In the genomic region with DNA sequence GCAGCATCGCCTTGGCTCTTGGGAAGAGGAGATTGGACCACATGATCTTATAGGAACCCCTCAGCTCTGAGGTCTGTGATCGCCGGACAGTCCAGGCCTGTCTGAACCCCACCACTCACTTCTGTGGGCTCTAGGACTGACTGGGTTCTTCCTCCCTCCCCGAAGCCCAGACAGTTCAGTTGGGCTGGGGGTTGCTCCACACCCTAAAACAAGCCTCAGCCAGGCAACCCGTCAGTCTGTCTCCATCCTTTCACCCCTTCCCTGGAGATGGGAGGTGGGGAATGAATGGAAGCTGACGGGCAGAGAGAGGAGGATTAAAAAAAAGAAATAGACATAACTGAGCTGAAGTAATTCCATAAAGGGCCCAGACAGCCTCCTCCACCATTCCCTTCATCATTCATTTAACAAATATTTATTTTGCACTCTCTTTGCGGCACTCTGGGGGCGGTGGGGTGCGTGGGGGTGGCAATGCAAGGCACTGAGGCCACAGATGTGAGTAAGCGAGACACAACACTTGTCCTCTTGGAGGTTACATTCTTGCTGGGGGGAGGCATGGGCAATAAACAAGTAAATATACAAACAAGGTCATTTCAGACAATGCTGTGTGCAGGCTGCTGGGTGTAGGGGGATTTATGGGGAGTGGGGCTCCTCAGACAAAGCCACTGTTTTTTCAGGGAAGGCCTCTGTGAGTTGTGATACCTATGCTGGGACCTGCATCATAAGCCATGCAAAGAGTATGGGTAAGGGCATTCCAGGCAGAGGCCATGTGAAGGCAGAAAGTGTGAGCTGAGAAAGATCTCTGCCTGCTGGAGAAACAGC, we compare ENCODE assay signal across 8 cellular contexts. TPM values are rescaled to one million over a fixed set of nuclear protein-coding genes. Genes with fewer than 3 reads are reported as not detected.
DNase-seq lines count a peak whose midpoint lies in the region; ATAC-seq, FAIRE-seq and TF ChIP-seq lines count a peak whose summit lies in the region.

No MANE protein-coding gene starts in this region.

- H3K27me3 ChIP-seq in BLaER1 = peaks cover 23% of the 10 kb centered on the region
- peaks cover 99% of the 10 kb centered on the region for H3K27me3 ChIP-seq in HUES6 (ENCODE audit: control insufficient read depth, insufficient read depth, low read length)
- no peaks in the 10 kb centered on the region for H3K27me3 ChIP-seq in GM12878 (replicated peaks in 1 of 2; ENCODE audit: control insufficient read depth in 2 of 2, insufficient read depth in 2 of 2, low read length in 1 of 2)
- no peaks in the 10 kb centered on the region for H3K27me3 ChIP-seq in naive thymus-derived CD4-positive, alpha-beta T cell (ENCODE audit: control insufficient read depth in 2 of 2, insufficient read depth in 2 of 2, low read length in 2 of 2)

- DNase-seq in GM12878 (ENCODE audit: low read depth, low spot score) (no peak), SHP77 treated with DMSO at 0.1 percent for 48 hours (lab: John Stamatoyannopoulos, UW) (no peak), NCI-H524 treated with DMSO at 0.1 percent for 48 hours (lab: John Stamatoyannopoulos, UW) (no peak)
- no peak for DNase-seq in naive thymus-derived CD4-positive, alpha-beta T cell

- H3K36me3 ChIP-seq in BLaER1 (no peaks in the 10 kb centered on the region), HUES6 (ENCODE audit: control insufficient read depth, insufficient read depth, low read length) (no peaks in the 10 kb centered on the region), GM12878 (ENCODE audit: control insufficient read depth in 2 of 2, insufficient read depth in 2 of 2, low read length in 1 of 2) (peaks cover 0 to 12% of the 10 kb centered on the region in 2 experiments; a peak in 3 of 4 replicates)
- no peaks in the 10 kb centered on the region for H3K36me3 ChIP-seq in naive thymus-derived CD4-positive, alpha-beta T cell (ENCODE audit: control insufficient read depth in 2 of 3, insufficient read depth in 3 of 3, low read length in 3 of 3)

- ATAC-seq in GM12878 (no peak), HG03045 (IDR thresholded peaks at IDR 0.05; ENCODE audit: unreplicated experiment) (no peak), GM19452 (IDR thresholded peaks at IDR 0.05; ENCODE audit: unreplicated experiment) (no peak)
- ATAC-seq in naive thymus-derived CD4-positive, alpha-beta T cell = no peak

- peaks cover 0 to 78% (median 5%) of the 10 kb centered on the region in 5 donors for H3K27me3 Mint-ChIP-seq in naive thymus-derived CD4-positive, alpha-beta T cell

- peak overlapping the region; percentile 59 for H3K4me3 ChIP-seq in BLaER1
- H3K4me3 ChIP-seq in HUES6 (ENCODE audit: low read depth, low read length) = peak overlapping the region; percentile 50
- peak overlapping the region; percentile 71 for H3K4me3 ChIP-seq in GM12878
- H3K4me3 ChIP-seq in naive thymus-derived CD4-positive, alpha-beta T cell (ENCODE audit: low read length) = peak overlapping the region; percentile 48

- H3K9me3 ChIP-seq in BLaER1 (no peaks in the 10 kb centered on the region), HUES6 (ENCODE audit: control insufficient read depth, insufficient read depth, low read depth, low read length) (no peaks in the 10 kb centered on the region), GM12878 (replicated peaks; ENCODE audit: control insufficient read depth, insufficient read depth, low read length) (no peaks in the 10 kb centered on the region)
- H3K9me3 ChIP-seq in naive thymus-derived CD4-positive, alpha-beta T cell (ENCODE audit: control insufficient read depth in 2 of 3, low read length in 3 of 3) = no peaks in the 10 kb centered on the region

- SMC1A ChIA-PET in GM12878 (lab: Charles Lee; ENCODE audit: uncharacterized antibody, unreplicated experiment) = interaction anchor here (12.4 kb wide), 1 partner anchor 12 kb away, joined by 780 read pairs; the partner anchor contains the start of gene WNT10A

- no peak for TF ChIP-seq POLR2A in GM12878 (IDR thresholded peaks at IDR 0.05; ENCODE audit: low read depth, low read length)

- H3K9me3 Mint-ChIP-seq in naive thymus-derived CD4-positive, alpha-beta T cell = peaks cover 0 to 1% (median 0%) of the 10 kb centered on the region in 11 donors

- TF ChIP-seq RAD21 in GM12878 (IDR thresholded peaks at IDR 0.05; ENCODE audit: insufficient read depth, low read depth, low read length) = no peak

- intact Hi-C loops in GM12878 (cut with micrococcal nuclease; ENCODE audit: unreplicated experiment) = no loop called here
- intact Hi-C loops in naive thymus-derived CD4-positive, alpha-beta T cell (cut with micrococcal nuclease) = loop anchor here (2.0 to 10.0 kb wide), 9 partner anchors 15 to 621 kb away; partner anchors contain the start of genes AAMP (in 1 of the 2), BCS1L (in 1 of the 2), CNPPD1 (in 1 of the 2) and GMPPA (in 1 of the 2)

- no peak for TF ChIP-seq EP300 in GM12878 (IDR thresholded peaks at IDR 0.05; ENCODE audit: borderline replicate concordance in 1 of 2, control insufficient read depth in 1 of 2, low read depth in 2 of 2, low read length in 2 of 2)

- BruUV-seq in GM12878 (replicated peaks; lab: Mats Ljungman, UMichigan) = no TSS peak

- RAD21 ChIA-PET in GM12878 (lab: Charles Lee; ENCODE audit: unreplicated experiment) = interaction anchor here (1.7 to 9.5 kb wide), 2 partner anchors 12 to 385 kb away, joined by 4 to 871 read pairs; partner anchors contain the start of gene WNT10A

- H2AFZ ChIP-seq in GM12878 (ENCODE audit: control insufficient read depth, low read depth, low read length) = peak overlapping the region; percentile 19; the same call in 1 of the 2 replicates

- H3K4me1 ChIP-seq in BLaER1 (peaks cover 76% of the 10 kb centered on the region), HUES6 (ENCODE audit: control insufficient read depth, insufficient read depth, low read length) (peaks cover 43% of the 10 kb centered on the region), GM12878 (ENCODE audit: control insufficient read depth, insufficient read depth, low read length) (peaks cover 56% of the 10 kb centered on the region)
- H3K4me1 ChIP-seq in naive thymus-derived CD4-positive, alpha-beta T cell (ENCODE audit: control insufficient read depth in 2 of 2, insufficient read depth in 2 of 2, low read length in 2 of 2) = peaks cover 56 to 60% of the 10 kb centered on the region in 2 donors

- peak overlapping the region; percentile 58 to 85 (median 74) for H3K4me3 Mint-ChIP-seq in naive thymus-derived CD4-positive, alpha-beta T cell

- peaks cover 32% of the 10 kb centered on the region for H3K79me2 ChIP-seq in GM12878 (ENCODE audit: control insufficient read depth, insufficient read depth, low read length)

- H3K4me1 Mint-ChIP-seq in naive thymus-derived CD4-positive, alpha-beta T cell = peaks cover 45 to 63% (median 59%) of the 10 kb centered on the region in 7 donors

- peak overlapping the region; percentile 70 for H3K27ac ChIP-seq in BLaER1
- H3K27ac ChIP-seq in HUES6 (ENCODE audit: low read depth, low read length) = no peak overlapping the region
- peak overlapping the region; percentile 95 for H3K27ac ChIP-seq in GM12878 (ENCODE audit: control insufficient read depth, insufficient read depth)
- H3K27ac ChIP-seq in naive thymus-derived CD4-positive, alpha-beta T cell (ENCODE audit: low read depth, low read length) = peak overlapping the region; percentile 89

- CTCF ChIA-PET in GM12878 (lab: Yijun Ruan, JAX) = interaction anchor here (0.6 to 22.2 kb wide), 3 partner anchors 15 to 388 kb away, joined by 3 to 1364 read pairs (median 3); partner anchors contain the start of genes CNPPD1 and WNT10A
- CTCF ChIA-PET in naive thymus-derived CD4-positive, alpha-beta T cell (lab: Charles Lee) = interaction anchor here (0.6 to 15.8 kb wide), 3 partner anchors 15 to 235 kb away, joined by 3 to 627 read pairs (median 3); partner anchors contain the start of gene WNT10A

- peak overlapping the region; percentile 54 to 92 (median 83) for H3K27ac Mint-ChIP-seq in naive thymus-derived CD4-positive, alpha-beta T cell

- FAIRE-seq in GM12878 (lab: Jason Lieb, UNC) = no peak

- H3K9ac ChIP-seq in BLaER1 (peak overlapping the region; percentile 11; the same call in 1 of the 2 replicates), HUES6 (ENCODE audit: low read length) (no peak overlapping the region), GM12878 (ENCODE audit: control insufficient read depth, insufficient read depth, low read length) (peak overlapping the region; percentile 94)

- H3K36me3 Mint-ChIP-seq in naive thymus-derived CD4-positive, alpha-beta T cell = peaks cover 0 to 7% (median 0%) of the 10 kb centered on the region in 5 donors

- H3K4me2 ChIP-seq in BLaER1 = peak overlapping the region; percentile 100
- H3K4me2 ChIP-seq in GM12878 (ENCODE audit: control insufficient read depth, insufficient read depth) = peak overlapping the region; percentile 99

- TF ChIP-seq CTCF in GM12878 (IDR thresholded peaks at IDR 0.05 in 2 of 3, conservative IDR thresholded peaks at IDR 0.05 in 1 of 3; ENCODE audit: control insufficient read depth in 2 of 3, extremely low read depth in 1 of 3, insufficient read depth in 1 of 3, low read depth in 3 of 3, low read length in 3 of 3) = no peak

- in situ Hi-C loops in GM12878 (cut with MboI) = no loop called here

- H4K20me1 ChIP-seq in BLaER1 = peaks cover 18% of the 10 kb centered on the region
- H4K20me1 ChIP-seq in GM12878 (ENCODE audit: control insufficient read depth, insufficient read depth) = no peaks in the 10 kb centered on the region

- 7% methylated on average over 10 of the region's 10 CpGs for WGBS in GM12878 (ENCODE audit: insufficient coverage, insufficient replicate concordance, low lambda C conversion rate, missing lambda C conversion rate)

- POLR2A ChIA-PET in GM12878 (lab: Charles Lee) = interaction anchor here (1.0 to 10.2 kb wide), 4 partner anchors 8 to 385 kb away, joined by 4 to 360 read pairs (median 80); partner anchors contain the start of genes DNAJB2 and WNT10A
- POLR2A ChIA-PET in naive thymus-derived CD4-positive, alpha-beta T cell (lab: Charles Lee) = interaction anchor here (0.5 to 13.6 kb wide), 3 partner anchors 14 to 283 kb away, joined by 3 to 305 read pairs (median 4); partner anchors contain the start of genes CNPPD1 and WNT10A

RNA-seq across cellular contexts. Expression of gene WNT10A, which starts 12.9 kb away (rescaled TPM):
- 119 and 132 TPM in 2 replicates for total RNA-seq in GM12878 (2013; cell fraction: nucleolus; rRNA removed)
- 17.7 and 18.9 TPM in 2 replicates for total RNA-seq in GM12878 (2014; rRNA removed)
- total RNA-seq in GM12878 (2014; rRNA removed; fragmentation: Illumina TruSeq; extraction: Trizol) = 5.7 and 6.6 TPM in 2 replicates
- 20.6 and 20.7 TPM in 2 replicates for total RNA-seq in GM12878 (2021)
- 12.0 TPM for polyA plus RNA-seq in GM12878 (2011; ENCODE audit: low read depth)
- polyA plus RNA-seq in GM12878 (2011; rRNA removed) = 27.8 and 45.0 TPM in 2 replicates
- polyA plus RNA-seq in GM12878 (2011; cell fraction: cytosol; rRNA removed) = 59.9 and 66.5 TPM in 2 replicates
- 246 and 304 TPM in 2 replicates for polyA plus RNA-seq in GM12878 (2011; cell fraction: nucleus; rRNA removed)
- 44.5 and 80.7 TPM in 2 replicates for polyA plus RNA-seq in GM12878 (2012)
- polyA plus RNA-seq in GM12878 (2014; fragmentation: Illumina TruSeq; extraction: Trizol) = 3.6 and 4.4 TPM in 2 replicates
- polyA plus RNA-seq in GM12878 (2014; fragmentation: Nextera tagmentation; extraction: Ambion mirVana) = under 1 TPM; 0.61 to 0.93 TPM
- polyA plus RNA-seq in GM12878 (2014; rRNA removed) = 22.1 and 25.4 TPM in 2 replicates
- 1 to 10 TPM; 5.3 to 7.2 TPM for polyA plus RNA-seq in GM12878 (2016; fragmentation: Nextera tagmentation; extraction: Ambion mirVana)
- 28.0 and 66.0 TPM in 2 replicates for polyA minus RNA-seq in GM12878 (2011; rRNA and poly(A)+ RNA removed)
- polyA minus RNA-seq in GM12878 (2011; cell fraction: cytosol; rRNA and poly(A)+ RNA removed) = 25.3 and 36.2 TPM in 2 replicates
- polyA minus RNA-seq in GM12878 (2011; cell fraction: nucleus; rRNA and poly(A)+ RNA removed) = 83.1 and 124 TPM in 2 replicates
- total RNA-seq in naive thymus-derived CD4-positive, alpha-beta T cell = 1 to 10 TPM in 4 of 5 experiments, under 1 TPM in 1; 0.19 to 4.2 (median 3.0) TPM
- 1 to 10 TPM in 1 of 2 donors, under 1 TPM in 1; 0.61 to 1.2 TPM for polyA plus RNA-seq in naive thymus-derived CD4-positive, alpha-beta T cell

RNA-seq across cellular contexts. Expression of gene WNT6, which starts 34.0 kb away (rescaled TPM):
- total RNA-seq in GM12878 (2013; cell fraction: nucleolus; rRNA removed) = not detected in 2 replicates
- total RNA-seq in GM12878 (2014; rRNA removed) = 0.11 TPM in 1 of 2 replicates, not detected in the other
- total RNA-seq in GM12878 (2014; rRNA removed; fragmentation: Illumina TruSeq; extraction: Trizol) = not detected in 2 replicates
- total RNA-seq in GM12878 (2021) = 0.44 TPM in 1 of 2 replicates, not detected in the other
- not detected for polyA plus RNA-seq in GM12878 (2011; ENCODE audit: low read depth)
- 0.06 and 0.15 TPM in 2 replicates for polyA plus RNA-seq in GM12878 (2011; rRNA removed)
- polyA plus RNA-seq in GM12878 (2011; cell fraction: cytosol; rRNA removed) = 0.40 and 0.72 TPM in 2 replicates
- polyA plus RNA-seq in GM12878 (2011; cell fraction: nucleus; rRNA removed) = 1.4 and 1.7 TPM in 2 replicates
- 0.10 TPM in 1 of 2 replicates, not detected in the other for polyA plus RNA-seq in GM12878 (2012)
- not detected in 2 replicates for polyA plus RNA-seq in GM12878 (2014; fragmentation: Illumina TruSeq; extraction: Trizol)
- not detected for polyA plus RNA-seq in GM12878 (2014; fragmentation: Nextera tagmentation; extraction: Ambion mirVana)
- polyA plus RNA-seq in GM12878 (2014; rRNA removed) = 0.22 TPM in 1 of 2 replicates, not detected in the other
- under 1 TPM in 1 of 2 experiments, not detected in 1; 0.29 TPM for polyA plus RNA-seq in GM12878 (2016; fragmentation: Nextera tagmentation; extraction: Ambion mirVana)
- polyA minus RNA-seq in GM12878 (2011; rRNA and poly(A)+ RNA removed) = not detected in 2 replicates
- 0.52 and 0.67 TPM in 2 replicates for polyA minus RNA-seq in GM12878 (2011; cell fraction: cytosol; rRNA and poly(A)+ RNA removed)
- 0.48 and 0.77 TPM in 2 replicates for polyA minus RNA-seq in GM12878 (2011; cell fraction: nucleus; rRNA and poly(A)+ RNA removed)
- total RNA-seq in naive thymus-derived CD4-positive, alpha-beta T cell = under 1 TPM in 1 of 5 experiments, not detected in 4; 0.22 TPM
- under 1 TPM in 1 of 2 donors, not detected in 1; 0.11 TPM for polyA plus RNA-seq in naive thymus-derived CD4-positive, alpha-beta T cell
